In genomic region chr12:66060361-66060907, GRCh38 we compare ENCODE assay signal across 1 cellular context.
TF ChIP-seq lines count a peak whose summit lies in the region.

No MANE protein-coding gene starts in this region.

TF ChIP-seq in GM23338, 12 proteins besides CTCF, POLR2A, EP300 and RAD21 (continued from another document):
- TF ChIP-seq ZNF462 (CRISPR knock-in tag; IDR thresholded peaks at IDR 0.05) (no peak), EZH2 (IDR thresholded peaks at IDR 0.05; ENCODE audit: low read depth, unreplicated experiment) (no peak), JUNB (IDR thresholded peaks at IDR 0.05; ENCODE audit: unreplicated experiment) (no peak)
